9 cellular contexts compared by ENCODE assay signal in the genomic region with DNA sequence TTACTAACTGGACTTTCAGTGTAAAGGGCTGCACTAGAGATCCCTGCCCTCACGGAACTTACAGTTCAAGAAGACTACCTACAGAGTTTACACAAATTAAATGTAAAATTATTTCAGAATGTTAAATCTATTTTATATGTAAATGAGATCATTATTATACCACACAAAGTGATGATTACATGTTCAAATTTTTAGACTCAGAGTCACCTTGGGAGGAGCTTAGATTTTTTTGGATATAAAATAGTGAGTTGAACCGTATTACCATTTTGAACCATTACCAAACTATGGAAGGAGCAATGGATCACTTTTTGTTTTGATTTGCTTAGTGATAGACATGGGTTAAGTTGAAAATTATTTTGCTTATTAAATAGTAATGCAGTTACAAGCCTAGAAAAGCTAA. TPM values are rescaled to one million over a fixed set of nuclear protein-coding genes. Genes with fewer than 3 reads are reported as not detected.
DNase-seq lines count a peak whose midpoint lies in the region; ATAC-seq and TF ChIP-seq lines count a peak whose summit lies in the region.
"Had no signal": no experiment of that assay in that cellular context is flagged by ENCODE, and none has a peak within 500 bp of the region (broad histone marks: within the 10 kb centered on the region; RNA-seq: fewer than 3 reads in every experiment).

No MANE protein-coding gene starts in this region.

- H3K9ac ChIP-seq in HCT116 (ENCODE audit: low read length): peak overlapping the region; percentile 89; the same call in 1 of the 2 replicates

- CTCF ChIA-PET in HCT116 (lab: Charles Lee): interaction anchor here (2.5 kb wide), 1 partner anchor 121 kb away, joined by 9 read pairs; no protein-coding TSS in a partner anchor

- intact Hi-C loops in HCT116 (cut with micrococcal nuclease): no loop called here
- intact Hi-C loops in posterior cingulate gyrus (cut with DNase I): loop anchor here (5.0 kb wide), 1 partner anchor 76 kb away; the partner anchor contains the start of gene ZNF143

- H3K36me3 ChIP-seq in HCT116 (ENCODE audit: control insufficient read depth in 1 of 2, insufficient read depth in 2 of 2, low read length in 2 of 2): peaks cover 13 to 26% of the 10 kb centered on the region in 2 experiments; a peak in 3 of 4 replicates

- H4K20me1 ChIP-seq in HCT116 (ENCODE audit: insufficient read depth): peaks cover 35% of the 10 kb centered on the region; the same call in 1 of the 2 replicates

- DNase-seq in HCT116 (ENCODE audit: low read depth, low spot score) (no peak), fibroblast of villous mesenchyme (ENCODE audit: low read depth) (no peak), foreskin melanocyte (no peak), posterior cingulate gyrus (no peak)
- DNase-seq in effector CD4-positive, alpha-beta T cell: no peak
- DNase-seq: NCI-H1436, occipital lobe had no signal

- H3K4me3 ChIP-seq in HCT116 (replicated peaks in 1 of 2; ENCODE audit: low read depth in 1 of 2, low read length in 2 of 2) (peak overlapping the region; percentile 95 to 97), WI38 (ENCODE audit: low read depth, low read length) (peak overlapping the region; percentile 92), fibroblast of villous mesenchyme (ENCODE audit: low read depth, low read length) (peak overlapping the region; percentile 94), skin epidermis (peak overlapping the region in 4 of 7 experiments; percentile 70 to 99 (median 80))

- BruUV-seq in HCT116 (replicated peaks; lab: Mats Ljungman, UMichigan): TSS peak; percentile 55

- peak overlapping the region; percentile 96; the same call in 1 of the 2 replicates for H3K27ac ChIP-seq in HCT116 (ENCODE audit: low read depth, low read length)
- peak overlapping the region in 6 of 21 experiments; percentile 85 to 100 (median 94) for H3K27ac ChIP-seq in skin epidermis

- H3K9me2 ChIP-seq in HCT116 (ENCODE audit: insufficient read depth): no peaks in the 10 kb centered on the region

- no peaks in the 10 kb centered on the region for H3K27me3 ChIP-seq in HCT116 (ENCODE audit: insufficient read depth, low read length)

- H3K9me3 ChIP-seq in HCT116 (ENCODE audit: control insufficient read depth in 1 of 2, insufficient read depth in 1 of 2, low read depth in 1 of 2, low read length in 2 of 2): no peaks in the 10 kb centered on the region

- TF ChIP-seq POLR2A in HCT116 (IDR thresholded peaks at IDR 0.05; ENCODE audit: borderline replicate concordance, extremely low read depth, insufficient read depth, insufficient read length): no peak

- POLR2A ChIA-PET in HCT116 (lab: Charles Lee): interaction anchor here (1.3 to 3.0 kb wide), 5 partner anchors 9 to 75 kb away, joined by 3 to 15 read pairs (median 10); partner anchors contain the start of gene ZNF143

- no peak for ATAC-seq in HCT116

- peak overlapping the region; percentile 92 for H3K4me2 ChIP-seq in HCT116 (ENCODE audit: low read length)

- H3K79me2 ChIP-seq in HCT116 (ENCODE audit: insufficient read depth, low read length): peaks cover 70% of the 10 kb centered on the region

- TF ChIP-seq CTCF in HCT116 (IDR thresholded peaks at IDR 0.05 in 2 of 3, conservative IDR thresholded peaks at IDR 0.05 in 1 of 3; ENCODE audit: borderline replicate concordance in 1 of 3, insufficient read depth in 1 of 3, low read depth in 2 of 3, low read length in 2 of 3) (no peak), WI38 (IDR thresholded peaks at IDR 0.05; ENCODE audit: low read depth, low read length) (no peak), fibroblast of villous mesenchyme (IDR thresholded peaks at IDR 0.05; ENCODE audit: insufficient read depth, low read depth, low read length) (no peak)

- no peak for TF ChIP-seq RAD21 in HCT116 (IDR thresholded peaks at IDR 0.05; ENCODE audit: low read depth)

- H3K4me1 ChIP-seq in HCT116 (ENCODE audit: control insufficient read depth in 1 of 2, insufficient read depth in 2 of 2, low read length in 2 of 2): peaks cover 10 to 38% of the 10 kb centered on the region in 2 experiments

- H2AFZ ChIP-seq in HCT116 (ENCODE audit: low read depth, low read length, poor library complexity, severe bottlenecking): no peak overlapping the region

- RAD21 ChIA-PET in HCT116 (lab: Charles Lee; ENCODE audit: low non-redundant PET in 1 of 2, low total read pairs in 2 of 2, uncharacterized antibody in 2 of 2, unreplicated experiment in 2 of 2): no interaction called here

TF ChIP-seq in HCT116, 20 proteins besides CTCF, POLR2A, EP300 and RAD21:
- TF ChIP-seq CBX3 (IDR thresholded peaks at IDR 0.05; ENCODE audit: low read depth): no peak
- TF ChIP-seq POLR2AphosphoS5 (IDR thresholded peaks at IDR 0.05; ENCODE audit: low read depth, low read length): no peak
- no peak for TF ChIP-seq ELF1 (IDR thresholded peaks at IDR 0.05; ENCODE audit: borderline replicate concordance, low read depth)
- TF ChIP-seq, protein P1, sequence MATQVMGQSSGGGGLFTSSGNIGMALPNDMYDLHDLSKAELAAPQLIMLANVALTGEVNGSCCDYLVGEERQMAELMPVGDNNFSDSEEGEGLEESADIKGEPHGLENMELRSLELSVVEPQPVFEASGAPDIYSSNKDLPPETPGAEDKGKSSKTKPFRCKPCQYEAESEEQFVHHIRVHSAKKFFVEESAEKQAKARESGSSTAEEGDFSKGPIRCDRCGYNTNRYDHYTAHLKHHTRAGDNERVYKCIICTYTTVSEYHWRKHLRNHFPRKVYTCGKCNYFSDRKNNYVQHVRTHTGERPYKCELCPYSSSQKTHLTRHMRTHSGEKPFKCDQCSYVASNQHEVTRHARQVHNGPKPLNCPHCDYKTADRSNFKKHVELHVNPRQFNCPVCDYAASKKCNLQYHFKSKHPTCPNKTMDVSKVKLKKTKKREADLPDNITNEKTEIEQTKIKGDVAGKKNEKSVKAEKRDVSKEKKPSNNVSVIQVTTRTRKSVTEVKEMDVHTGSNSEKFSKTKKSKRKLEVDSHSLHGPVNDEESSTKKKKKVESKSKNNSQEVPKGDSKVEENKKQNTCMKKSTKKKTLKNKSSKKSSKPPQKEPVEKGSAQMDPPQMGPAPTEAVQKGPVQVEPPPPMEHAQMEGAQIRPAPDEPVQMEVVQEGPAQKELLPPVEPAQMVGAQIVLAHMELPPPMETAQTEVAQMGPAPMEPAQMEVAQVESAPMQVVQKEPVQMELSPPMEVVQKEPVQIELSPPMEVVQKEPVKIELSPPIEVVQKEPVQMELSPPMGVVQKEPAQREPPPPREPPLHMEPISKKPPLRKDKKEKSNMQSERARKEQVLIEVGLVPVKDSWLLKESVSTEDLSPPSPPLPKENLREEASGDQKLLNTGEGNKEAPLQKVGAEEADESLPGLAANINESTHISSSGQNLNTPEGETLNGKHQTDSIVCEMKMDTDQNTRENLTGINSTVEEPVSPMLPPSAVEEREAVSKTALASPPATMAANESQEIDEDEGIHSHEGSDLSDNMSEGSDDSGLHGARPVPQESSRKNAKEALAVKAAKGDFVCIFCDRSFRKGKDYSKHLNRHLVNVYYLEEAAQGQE (IDR thresholded peaks at IDR 0.05; ENCODE audit: low read depth): no peak
- no peak for TF ChIP-seq SP1 (IDR thresholded peaks at IDR 0.05; ENCODE audit: low read depth)
- TF ChIP-seq, protein P2, sequence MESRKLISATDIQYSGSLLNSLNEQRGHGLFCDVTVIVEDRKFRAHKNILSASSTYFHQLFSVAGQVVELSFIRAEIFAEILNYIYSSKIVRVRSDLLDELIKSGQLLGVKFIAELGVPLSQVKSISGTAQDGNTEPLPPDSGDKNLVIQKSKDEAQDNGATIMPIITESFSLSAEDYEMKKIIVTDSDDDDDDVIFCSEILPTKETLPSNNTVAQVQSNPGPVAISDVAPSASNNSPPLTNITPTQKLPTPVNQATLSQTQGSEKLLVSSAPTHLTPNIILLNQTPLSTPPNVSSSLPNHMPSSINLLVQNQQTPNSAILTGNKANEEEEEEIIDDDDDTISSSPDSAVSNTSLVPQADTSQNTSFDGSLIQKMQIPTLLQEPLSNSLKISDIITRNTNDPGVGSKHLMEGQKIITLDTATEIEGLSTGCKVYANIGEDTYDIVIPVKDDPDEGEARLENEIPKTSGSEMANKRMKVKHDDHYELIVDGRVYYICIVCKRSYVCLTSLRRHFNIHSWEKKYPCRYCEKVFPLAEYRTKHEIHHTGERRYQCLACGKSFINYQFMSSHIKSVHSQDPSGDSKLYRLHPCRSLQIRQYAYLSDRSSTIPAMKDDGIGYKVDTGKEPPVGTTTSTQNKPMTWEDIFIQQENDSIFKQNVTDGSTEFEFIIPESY (IDR thresholded peaks at IDR 0.05; ENCODE audit: extremely low read depth, insufficient replicate concordance, low read length): no peak
- no peak for TF ChIP-seq CEBPB (IDR thresholded peaks at IDR 0.05; ENCODE audit: low read depth)
- TF ChIP-seq FOSL1 (IDR thresholded peaks at IDR 0.05; ENCODE audit: low read depth): no peak
- no peak for TF ChIP-seq MAX (IDR thresholded peaks at IDR 0.05)
- TF ChIP-seq EZH2phosphoT487 (IDR thresholded peaks at IDR 0.05; ENCODE audit: borderline replicate concordance): no peak
- TF ChIP-seq EGR1 (IDR thresholded peaks at IDR 0.05; ENCODE audit: low read depth): no peak
- no peak for TF ChIP-seq JUND (IDR thresholded peaks at IDR 0.05)
- no peak for TF ChIP-seq ZNF274 (IDR thresholded peaks at IDR 0.05; ENCODE audit: low read depth, low read length)
- no peak for TF ChIP-seq ZFX (IDR thresholded peaks at IDR 0.05)
- TF ChIP-seq SRF (IDR thresholded peaks at IDR 0.05; ENCODE audit: low read depth): no peak
- no peak for TF ChIP-seq YY1 (IDR thresholded peaks at IDR 0.05; ENCODE audit: extremely low read depth, insufficient replicate concordance, low read depth, low read length)

RNA-seq across cellular contexts. Expression of gene IPO7, which starts 1.6 kb away (rescaled TPM):
- total RNA-seq in HCT116 (2021; ENCODE audit: unreplicated experiment): 186 TPM
- polyA plus RNA-seq in HCT116 (2012): 44.5 and 54.6 TPM in 2 replicates
- 149 and 184 TPM in 2 replicates for total RNA-seq in fibroblast of villous mesenchyme
